ENCODE assay signal across 8 cellular contexts in genomic region chr5:178069909-178070308, GRCh38. TPM values are rescaled to one million over a fixed set of nuclear protein-coding genes. Genes with fewer than 3 reads are reported as not detected.
DNase-seq lines count a peak whose midpoint lies in the region; ATAC-seq and TF ChIP-seq lines count a peak whose summit lies in the region.

No MANE protein-coding gene starts in this region.

- H3K4me1 ChIP-seq in cardiac muscle cell (ENCODE audit: low read depth) (no peaks in the 10 kb centered on the region), heart left ventricle (no peaks in the 10 kb centered on the region), mucosa of descending colon (ENCODE audit: low read depth) (no peaks in the 10 kb centered on the region)

- H3K27ac ChIP-seq in cardiac muscle cell (no peak overlapping the region), heart left ventricle (no peak overlapping the region)

- no peak for TF ChIP-seq POLR2A in heart left ventricle (IDR thresholded peaks at IDR 0.05)

- DNase-seq in cardiac muscle cell (ENCODE audit: low read depth in 1 of 2, low spot score in 1 of 2) (peak; percentile 36 to 58), heart left ventricle (no peak), NCI-H2107 treated with DMSO at 0.1 percent for 48 hours (lab: John Stamatoyannopoulos, UW; ENCODE audit: unreplicated experiment) (peak; percentile 48), mucosa of descending colon (peak in 1 of 3 donors; percentile 20), DMS153 treated with DMSO at 0.1 percent for 48 hours (lab: John Stamatoyannopoulos, UW; ENCODE audit: unreplicated experiment) (no peak), GM19240 (ENCODE audit: insufficient read length, low spot score) (no peak)
- DNase-seq in activated naive CD4-positive, alpha-beta T cell treated with anti-CD3 and anti-CD28 coated beads, Interleukin-2, amount 10 ng/mL, durations not matched to agents 7 days and 5 days, result peak; percentile 63

- 34 to 52% (median 39%) methylated on average over 5 of the region's 5 CpGs for WGBS in heart left ventricle, 4 donors

- ATAC-seq in heart left ventricle, result no peak
- ATAC-seq in mucosa of descending colon, result peak; percentile 56
- ATAC-seq in GM21528 (IDR thresholded peaks at IDR 0.05; ENCODE audit: low FRiP score, unreplicated experiment), result no peak

- H3K27me3 ChIP-seq in cardiac muscle cell, result no peaks in the 10 kb centered on the region
- peaks cover 0 to 34% (median 9%) of the 10 kb centered on the region in 9 donors for H3K27me3 ChIP-seq in heart left ventricle

- peak; percentile 35 for TF ChIP-seq CTCF in cardiac muscle cell (IDR thresholded peaks at IDR 0.05; ENCODE audit: low read depth, low read length)
- TF ChIP-seq CTCF in heart left ventricle (IDR thresholded peaks at IDR 0.05), result peak in 1 of 12 donors; percentile 17
- TF ChIP-seq CTCF in mucosa of descending colon (IDR thresholded peaks at IDR 0.05), result no peak

- peaks cover 55% of the 10 kb centered on the region for H3K27me3 Mint-ChIP-seq in activated naive CD4-positive, alpha-beta T cell treated with anti-CD3 and anti-CD28 coated beads, Interleukin-2, amount 10 ng/mL, durations not matched to agents 7 days and 5 days

- no peaks in the 10 kb centered on the region for H3K36me3 Mint-ChIP-seq in activated naive CD4-positive, alpha-beta T cell treated with anti-CD3 and anti-CD28 coated beads, Interleukin-2, amount 10 ng/mL, durations not matched to agents 7 days and 5 days

- H3K4me3 ChIP-seq in cardiac muscle cell (no peak overlapping the region), heart left ventricle (no peak overlapping the region), mucosa of descending colon (no peak overlapping the region)

- H3K27ac Mint-ChIP-seq in activated naive CD4-positive, alpha-beta T cell treated with anti-CD3 and anti-CD28 coated beads, Interleukin-2, amount 10 ng/mL, durations not matched to agents 7 days and 5 days, result no peak overlapping the region

- H3K9me3 ChIP-seq in cardiac muscle cell (ENCODE audit: low read depth) (no peaks in the 10 kb centered on the region), heart left ventricle (no peaks in the 10 kb centered on the region), mucosa of descending colon (no peaks in the 10 kb centered on the region)

- intact Hi-C loops in heart left ventricle (cut with DNase I), result loop anchor here in 2 of 10 donors (10.0 kb wide), 1 partner anchor 465 kb away; the partner anchor contains the start of gene B4GALT7 (in 2 of the 2)
- intact Hi-C loops in mucosa of descending colon (cut with DNase I, micrococcal nuclease), result loop anchor here (5.0 to 10.0 kb wide), 2 partner anchors 95 to 97 kb away; no protein-coding TSS in a partner anchor

- H3K4me1 Mint-ChIP-seq in activated naive CD4-positive, alpha-beta T cell treated with anti-CD3 and anti-CD28 coated beads, Interleukin-2, amount 10 ng/mL, durations not matched to agents 7 days and 5 days, result peaks cover 6% of the 10 kb centered on the region

- CTCF ChIA-PET in activated naive CD4-positive, alpha-beta T cell treated with anti-CD3 and anti-CD28 coated beads, Interleukin-2, amount 10 ng/mL, durations not matched to agents 7 days and 5 days (lab: Charles Lee), result no interaction called here

- no peaks in the 10 kb centered on the region for H3K36me3 ChIP-seq in cardiac muscle cell
- no peaks in the 10 kb centered on the region for H3K36me3 ChIP-seq in heart left ventricle
- H3K36me3 ChIP-seq in mucosa of descending colon (ENCODE audit: low read depth), result no peaks in the 10 kb centered on the region

- H3K4me3 Mint-ChIP-seq in activated naive CD4-positive, alpha-beta T cell treated with anti-CD3 and anti-CD28 coated beads, Interleukin-2, amount 10 ng/mL, durations not matched to agents 7 days and 5 days, result no peak overlapping the region

- no peaks in the 10 kb centered on the region for H3K9me3 Mint-ChIP-seq in activated naive CD4-positive, alpha-beta T cell treated with anti-CD3 and anti-CD28 coated beads, Interleukin-2, amount 10 ng/mL, durations not matched to agents 7 days and 5 days

RNA-seq across cellular contexts. Expression of gene N4BP3, which starts 43.4 kb away (rescaled TPM):
- 11.6 and 13.7 TPM in 2 replicates for total RNA-seq in cardiac muscle cell
- polyA plus RNA-seq in cardiac muscle cell, result 5.7 and 6.1 TPM in 2 replicates
- 1 to 10 TPM; 1.9 to 6.6 (median 2.1) TPM for total RNA-seq in heart left ventricle
- 1 to 10 TPM; 2.9 to 4.6 TPM for polyA plus RNA-seq in heart left ventricle
- total RNA-seq in mucosa of descending colon, result 1 to 10 TPM in 2 of 3 donors, under 1 TPM in 1; 0.82 to 4.0 (median 1.7) TPM

Comparison
In these comparisons a context has a peak if more than half of its experiments do, and no peak if none do; other contexts are left out.
1. DNase-seq: peak in cardiac muscle cell (2 of 2), NCI-H2107 treated with DMSO at 0.1 percent for 48 hours (single experiment) and activated naive CD4-positive, alpha-beta T cell treated with anti-CD3 and anti-CD28 coated beads, Interleukin-2, amount 10 ng/mL, durations not matched to agents 7 days and 5 days (single experiment); none in heart left ventricle (0 of 5), DMS153 treated with DMSO at 0.1 percent for 48 hours (single experiment) and GM19240 (single experiment).